Comparison of ENCODE assay signal across 24 cellular contexts in genomic region chr5:147669113-147669869, GRCh38.
A peak's percentile ranks its signal among the peaks of the same experiment; 100 is the strongest.
DNase-seq lines count a peak whose midpoint lies in the region; ATAC-seq and TF ChIP-seq lines count a peak whose summit lies in the region.
"Had no signal": no experiment of that assay in that cellular context is flagged by ENCODE, and none has a peak within 500 bp of the region (broad histone marks: within the 10 kb centered on the region; RNA-seq: fewer than 3 reads in every experiment).

No MANE protein-coding gene starts in this region.

- intact Hi-C loops in left ventricle myocardium superior (cut with micrococcal nuclease) = no loop called here
- intact Hi-C loops in left colon (cut with DNase I, micrococcal nuclease) = no loop called here
- intact Hi-C loops in right lobe of liver (cut with DNase I) = no loop called here

- ATAC-seq in left ventricle myocardium superior (peak; percentile 84), left colon (peak; percentile 70), HG03342 (IDR thresholded peaks at IDR 0.05; ENCODE audit: unreplicated experiment) (no peak), right lobe of liver (no peak)
- ATAC-seq: activated naive CD4-positive, alpha-beta T cell treated with anti-CD3 and anti-CD28 coated beads, Interleukin-2, amount 50 U/mL, for 72 hours; activated T-helper 17 cell treated with anti-CD3 and anti-CD28 coated beads, Interleukin-2, amount 50 U/mL, for 72 hours had no signal

- H3K27ac ChIP-seq in right atrium auricular region (no peak overlapping the region), right lobe of liver (peak overlapping the region in 1 of 3 donors; percentile 8)
- H3K27ac ChIP-seq: testis, uterus had no signal

- H3K4me3 ChIP-seq in right atrium auricular region = no peak overlapping the region
- H3K4me3 ChIP-seq in right lobe of liver = no peak overlapping the region
- H3K4me3 ChIP-seq: HAP-1, testis, uterus had no signal

- H3K4me1 ChIP-seq in right atrium auricular region (no peaks in the 10 kb centered on the region), right lobe of liver (peaks cover 0 to 56% (median 19%) of the 10 kb centered on the region in 4 donors)
- H3K4me1 ChIP-seq: HAP-1, testis, uterus had no signal

- H3K27me3 ChIP-seq in right atrium auricular region = no peaks in the 10 kb centered on the region
- no peaks in the 10 kb centered on the region for H3K27me3 ChIP-seq in right lobe of liver
- H3K27me3 ChIP-seq: testis, uterus had no signal

- H3K9me3 ChIP-seq in right atrium auricular region = no peaks in the 10 kb centered on the region
- no peaks in the 10 kb centered on the region for H3K9me3 ChIP-seq in right lobe of liver
- H3K9me3 ChIP-seq: HAP-1, testis, uterus had no signal

- TF ChIP-seq CTCF in right atrium auricular region (IDR thresholded peaks at IDR 0.05) = no peak
- no peak for TF ChIP-seq CTCF in right lobe of liver (IDR thresholded peaks at IDR 0.05)

- no peaks in the 10 kb centered on the region for H3K36me3 ChIP-seq in right atrium auricular region
- no peaks in the 10 kb centered on the region for H3K36me3 ChIP-seq in right lobe of liver
- H3K36me3 ChIP-seq: HAP-1, uterus had no signal

- no peak for TF ChIP-seq POLR2A in right lobe of liver (IDR thresholded peaks at IDR 0.05)

- WGBS in right lobe of liver (ENCODE audit: insufficient coverage, low coverage, low lambda C conversion rate, missing lambda C conversion rate) = 39% methylated on average over 8 of the region's 9 CpGs

- DNase-seq in left ventricle myocardium superior (no peak), right atrium auricular region (ENCODE audit: low spot score) (no peak), NCI-H69 (lab: John Stamatoyannopoulos, UW) (peak; percentile 74), left colon (peak in 1 of 2 donors; percentile 34), NCI-H1436 (lab: John Stamatoyannopoulos, UW) (no peak), right lobe of liver (no peak)
- DNase-seq: activated B cell treated with CpG ODN at 0.5 μM for 24 hours; activated CD4-positive, alpha-beta T cell treated with anti-CD3 and anti-CD28 coated beads, Interleukin-2, amount 50 U/mL, for 48 hours; activated CD8-positive, alpha-beta memory T cell treated with anti-CD3 and anti-CD28 coated beads, Interleukin-2, amount 50 U/mL, for 48 hours; central memory CD4-positive, alpha-beta T cell; EL; glutamatergic neuron; Karpas-422; kidney glomerular epithelial cell; NCI-H82; stimulated activated CD4-positive, alpha-beta T cell treated with anti-CD3 and anti-CD28 coated beads, Interleukin-4, amount 100 ng/mL, for 1 hour; stimulated activated naive CD4-positive, alpha-beta T cell; T-helper 9 cell; testis; uterus had no signal

Comparison
In these comparisons a context has a peak if more than half of its experiments do, and no peak if none do; other contexts are left out.
1. ATAC-seq: peak in left ventricle myocardium superior (single experiment) and left colon (single experiment); none in HG03342 (single experiment) and right lobe of liver (0 of 4).